Comparison of ENCODE assay signal across 23 cellular contexts in genomic region chr11:100550910-100551309, GRCh38.
DNase-seq lines count a peak whose midpoint lies in the region; ATAC-seq and TF ChIP-seq lines count a peak whose summit lies in the region.
"Had no signal": no experiment of that assay in that cellular context is flagged by ENCODE, and none has a peak within 500 bp of the region (broad histone marks: within the 10 kb centered on the region; RNA-seq: fewer than 3 reads in every experiment).

No MANE protein-coding gene starts in this region.

- H3K36me3 ChIP-seq in Peyer's patch (no peaks in the 10 kb centered on the region), smooth muscle cell (ENCODE audit: low read depth) (no peaks in the 10 kb centered on the region)
- H3K36me3 ChIP-seq: lower lobe of right lung, MG63, stomach, tibial artery had no signal

- H3K27ac ChIP-seq in Peyer's patch = no peak overlapping the region
- no peak overlapping the region for H3K27ac ChIP-seq in smooth muscle cell (ENCODE audit: low read depth)
- H3K27ac ChIP-seq: lower lobe of right lung, stomach, tibial artery had no signal

- ATAC-seq in HG03025 (IDR thresholded peaks at IDR 0.05; ENCODE audit: low FRiP score, unreplicated experiment) (no peak), GM18520 (IDR thresholded peaks at IDR 0.05; ENCODE audit: unreplicated experiment) (no peak)
- ATAC-seq: lower lobe of right lung, Right ventricle myocardium inferior had no signal

- TF ChIP-seq POLR2A in Peyer's patch (IDR thresholded peaks at IDR 0.05) = no peak

- H3K4me3 ChIP-seq in Peyer's patch (no peak overlapping the region), smooth muscle cell (no peak overlapping the region)
- H3K4me3 ChIP-seq: lower lobe of right lung, MG63, stomach, tibial artery had no signal

- no peak overlapping the region for H3K4me2 ChIP-seq in smooth muscle cell

- no peak overlapping the region for H3K9ac ChIP-seq in smooth muscle cell (ENCODE audit: low read depth)

- no peak overlapping the region for H2AFZ ChIP-seq in smooth muscle cell (ENCODE audit: low read depth)

- H3K79me2 ChIP-seq in smooth muscle cell (ENCODE audit: low read depth) = no peaks in the 10 kb centered on the region

- H3F3A ChIP-seq in smooth muscle cell (ENCODE audit: low read depth) = no peaks in the 10 kb centered on the region

- TF ChIP-seq CTCF in brain (conservative IDR thresholded peaks at IDR 0.05) (no peak), Peyer's patch (IDR thresholded peaks at IDR 0.05) (no peak), smooth muscle cell (IDR thresholded peaks at IDR 0.05; ENCODE audit: borderline replicate concordance, insufficient read depth, poor library complexity, severe bottlenecking) (no peak)

- H3K9me3 ChIP-seq in Peyer's patch (no peaks in the 10 kb centered on the region), smooth muscle cell (replicated peaks; ENCODE audit: low read depth) (no peaks in the 10 kb centered on the region)
- H3K9me3 ChIP-seq: lower lobe of right lung, MG63, stomach, tibial artery had no signal

- peak overlapping the region in 3 of 5 experiments; percentile 40 to 79 (median 77) for H3K27ac Mint-ChIP-seq in brain
- H3K27ac Mint-ChIP-seq: activated B cell treated with CpG ODN at 0.5 μM for 24 hours; activated naive CD4-positive, alpha-beta T cell treated with anti-CD3 and anti-CD28 coated beads, Interleukin-2, amount 50 U/mL, for 24 hours; activated T-helper 1 cell treated with anti-CD3 and anti-CD28 coated beads, Interleukin-12 subunit alpha, Interleukin-12 subunit beta, Interleukin-2, Interleukin-4 antibody, amounts not matched to agents 30 ng/mL and 10 ng/mL and 1 ng/mL, durations not matched to agents 14 hours and 24 hours and 36 hours; CD14-positive monocyte; HFFc6; nephron progenitor cell had no signal

- no peaks in the 10 kb centered on the region for H3K4me1 ChIP-seq in Peyer's patch
- H3K4me1 ChIP-seq in smooth muscle cell (ENCODE audit: low read depth) = peaks cover under 1% of the 10 kb centered on the region
- H3K4me1 ChIP-seq: lower lobe of right lung had no signal

- H3K27me3 Mint-ChIP-seq in brain = peaks cover 3% of the 10 kb centered on the region
- H3K27me3 Mint-ChIP-seq: activated B cell treated with CpG ODN at 0.5 μM for 24 hours; activated naive CD4-positive, alpha-beta T cell treated with anti-CD3 and anti-CD28 coated beads, Interleukin-2, amount 50 U/mL, for 24 hours had no signal

- WGBS in smooth muscle cell (ENCODE audit: low lambda C conversion rate) = 84% methylated on average over 3 of the region's 3 CpGs

- H3K4me3 Mint-ChIP-seq in brain = peak overlapping the region in 1 of 5 experiments; percentile 57
- H3K4me3 Mint-ChIP-seq: activated B cell treated with CpG ODN at 0.5 μM for 24 hours; activated naive CD4-positive, alpha-beta T cell treated with anti-CD3 and anti-CD28 coated beads, Interleukin-2, amount 50 U/mL, for 24 hours; activated T-helper 1 cell treated with anti-CD3 and anti-CD28 coated beads, Interleukin-12 subunit alpha, Interleukin-12 subunit beta, Interleukin-2, Interleukin-4 antibody, amounts not matched to agents 30 ng/mL and 10 ng/mL and 1 ng/mL, durations not matched to agents 14 hours and 24 hours and 36 hours; CD14-positive monocyte; HFFc6; nephron progenitor cell had no signal

- peaks cover 0 to 9% (median 0%) of the 10 kb centered on the region in 5 experiments for H3K9me3 Mint-ChIP-seq in brain
- H3K9me3 Mint-ChIP-seq: activated B cell treated with CpG ODN at 0.5 μM for 24 hours; activated naive CD4-positive, alpha-beta T cell treated with anti-CD3 and anti-CD28 coated beads, Interleukin-2, amount 50 U/mL, for 24 hours; activated T-helper 1 cell treated with anti-CD3 and anti-CD28 coated beads, Interleukin-12 subunit alpha, Interleukin-12 subunit beta, Interleukin-2, Interleukin-4 antibody, amounts not matched to agents 30 ng/mL and 10 ng/mL and 1 ng/mL, durations not matched to agents 14 hours and 24 hours and 36 hours; HFFc6; nephron progenitor cell had no signal

- H4K20me1 ChIP-seq in smooth muscle cell (ENCODE audit: low read depth) = no peaks in the 10 kb centered on the region

- DNase-seq in DMS79 (lab: John Stamatoyannopoulos, UW) (peak; percentile 10), NCI-H1105 (lab: John Stamatoyannopoulos, UW) (peak; percentile 32), NCI-H345 treated with DMSO at 0.1 percent for 48 hours (lab: John Stamatoyannopoulos, UW; ENCODE audit: unreplicated experiment) (peak; percentile 76), Peyer's patch (no peak), smooth muscle cell (lab: John Stamatoyannopoulos, UW; ENCODE audit: unreplicated experiment) (no peak)
- DNase-seq: activated B cell treated with CpG ODN at 0.5 μM for 24 hours; GDM1; HFFc6; lower lobe of right lung; MG63; NCI-H526 treated with DMSO at 0.1 percent for 48 hours; nephron progenitor cell; OCI-M1; stimulated activated CD8-positive, alpha-beta memory T cell treated with anti-CD3 and anti-CD28 coated beads, Interleukin-4, amount 100 ng/mL, for 48 hours; stomach; tibial artery had no signal

- H3K36me3 Mint-ChIP-seq in brain = no peaks in the 10 kb centered on the region
- H3K36me3 Mint-ChIP-seq: activated naive CD4-positive, alpha-beta T cell treated with anti-CD3 and anti-CD28 coated beads, Interleukin-2, amount 50 U/mL, for 24 hours; CD14-positive monocyte had no signal

- H3K27me3 ChIP-seq in Peyer's patch (no peaks in the 10 kb centered on the region), smooth muscle cell (ENCODE audit: low read depth) (no peaks in the 10 kb centered on the region)
- H3K27me3 ChIP-seq: MG63, stomach, tibial artery had no signal

- H3K4me1 Mint-ChIP-seq in brain = peaks cover 51% of the 10 kb centered on the region
- H3K4me1 Mint-ChIP-seq: activated B cell treated with CpG ODN at 0.5 μM for 24 hours; activated naive CD4-positive, alpha-beta T cell treated with anti-CD3 and anti-CD28 coated beads, Interleukin-2, amount 50 U/mL, for 24 hours; CD14-positive monocyte had no signal

Comparison
In these comparisons a context has a peak if more than half of its experiments do, and no peak if none do; other contexts are left out.
1. DNase-seq: peak in DMS79 (single experiment), NCI-H1105 (single experiment) and NCI-H345 treated with DMSO at 0.1 percent for 48 hours (single experiment); none in Peyer's patch (0 of 3) and smooth muscle cell (single experiment).